18 cellular contexts compared by ENCODE assay signal in genomic region chr5:133381571-133382365, GRCh38.
"Had no signal": no experiment of that assay in that cellular context is flagged by ENCODE, and none has a peak within 500 bp of the region (broad histone marks: within the 10 kb centered on the region; RNA-seq: fewer than 3 reads in every experiment).

No MANE protein-coding gene starts in this region.

- H3K27ac Mint-ChIP-seq: activated naive CD4-positive, alpha-beta T cell treated with anti-CD3 and anti-CD28 coated beads, Interleukin-2, amount 50 U/mL, for 72 hours; activated T-cell treated with anti-CD3 and anti-CD28 coated beads, Interleukin-2, amount 50 U/mL, for 72 hours; memory B cell; WTC11 had no signal

- H3K4me3 Mint-ChIP-seq: activated T-cell treated with anti-CD3 and anti-CD28 coated beads, Interleukin-2, amount 50 U/mL, for 72 hours; central memory CD8-positive, alpha-beta T cell; memory B cell; WTC11 had no signal

- ATAC-seq: activated naive CD4-positive, alpha-beta T cell treated with anti-CD3 and anti-CD28 coated beads, Interleukin-2, amount 50 U/mL, for 72 hours; activated T-cell treated with anti-CD3 and anti-CD28 coated beads, Interleukin-2, amount 50 U/mL, for 72 hours; heart left ventricle; left cardiac atrium; sciatic nerve; WTC11 had no signal

- H3K4me1 Mint-ChIP-seq: memory B cell had no signal

- H3K27ac ChIP-seq: ascending aorta, brain microvascular endothelial cell, colonic mucosa, heart left ventricle, tibial artery had no signal

- DNase-seq: activated gamma-delta T cell; activated T-cell treated with anti-CD3 and anti-CD28 coated beads, Interleukin-2, amount 50 U/mL, for 72 hours; brain microvascular endothelial cell; colonic mucosa; left cardiac atrium; occipital lobe; stimulated activated CD4-positive, alpha-beta T cell treated with anti-CD3 and anti-CD28 coated beads, Interleukin-15, amount 100 ng/mL, for 24 hours; stimulated activated CD8-positive, alpha-beta memory T cell treated with anti-CD3 and anti-CD28 coated beads, Interleukin-4, amount 100 ng/mL, for 48 hours; stimulated activated naive CD4-positive, alpha-beta T cell treated with Interleukin-2 at 50 U/mL for 16 hours; T1000 had no signal
